7 cellular contexts compared by ENCODE assay signal in the genomic region with DNA sequence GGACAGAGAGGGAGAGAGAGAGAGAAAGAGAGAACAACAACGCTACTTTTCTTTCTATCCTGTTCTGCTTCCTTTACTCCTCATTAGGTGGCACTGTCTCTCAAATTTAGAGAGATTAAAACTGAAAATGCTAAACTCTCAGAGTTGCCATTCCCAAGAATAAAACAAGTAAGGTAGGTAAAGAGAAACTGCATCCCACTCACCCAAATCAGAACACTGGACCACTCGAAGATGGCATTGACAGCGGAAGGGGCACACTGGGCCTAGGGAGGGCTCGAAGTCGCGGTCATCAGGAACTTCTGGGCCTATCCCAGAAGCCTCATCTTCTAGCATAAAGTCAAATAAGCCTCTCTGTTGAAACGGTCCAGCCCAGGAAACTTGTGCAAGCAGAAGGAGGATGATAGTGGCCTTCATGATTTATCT. TPM values are rescaled to one million over a fixed set of nuclear protein-coding genes. Genes with fewer than 3 reads are reported as not detected.
DNase-seq lines count a peak whose midpoint lies in the region; ATAC-seq, FAIRE-seq and TF ChIP-seq lines count a peak whose summit lies in the region.

No MANE protein-coding gene starts in this region.

- H3K27me3 ChIP-seq in right cardiac atrium (ENCODE audit: control insufficient read depth, insufficient read depth) (no peaks in the 10 kb centered on the region), stomach smooth muscle (ENCODE audit: control insufficient read depth in 1 of 2, insufficient read depth in 2 of 2, low read length in 2 of 2) (no peaks in the 10 kb centered on the region)

- peak overlapping the region; percentile 86 for H3K4me3 ChIP-seq in right cardiac atrium (ENCODE audit: low read length)
- peak overlapping the region; percentile 47 to 65 for H3K4me3 ChIP-seq in stomach smooth muscle (ENCODE audit: low read length in 2 of 2)

- H3K9me3 ChIP-seq in right cardiac atrium (ENCODE audit: control insufficient read depth, low read length) = no peaks in the 10 kb centered on the region
- no peaks in the 10 kb centered on the region for H3K9me3 ChIP-seq in stomach smooth muscle (ENCODE audit: control insufficient read depth in 2 of 2, low read length in 2 of 2)

- intact Hi-C loops in right cardiac atrium (cut with DNase I) = loop anchor here in 3 of 4 donors (5.0 to 10.0 kb wide), 2 partner anchors 147 to 149 kb away; no protein-coding TSS in a partner anchor

- DNase-seq in right cardiac atrium = peak in 2 of 3 donors; percentile 38 to 51
- DNase-seq in activated naive CD4-positive, alpha-beta T cell treated with Interleukin-2 at 50 U/mL for 16 hours = no peak
- DNase-seq in HTR-8/SVneo (ENCODE audit: insufficient read length, low spot score) = no peak

- no peaks in the 10 kb centered on the region for H3K36me3 ChIP-seq in stomach smooth muscle (ENCODE audit: control insufficient read depth in 2 of 2, insufficient read depth in 2 of 2, low read length in 2 of 2)

- H3K9ac ChIP-seq in stomach smooth muscle (ENCODE audit: low read length in 2 of 2) = peak overlapping the region; percentile 30 to 33

- 30% methylated on average over 7 of the region's 7 CpGs for WGBS in right cardiac atrium

- H3K27ac ChIP-seq in right cardiac atrium (ENCODE audit: low read length) (peak overlapping the region; percentile 65), stomach smooth muscle (ENCODE audit: low read length) (peak overlapping the region; percentile 13)

- FAIRE-seq in HTR-8/SVneo (lab: Jason Lieb, UNC) = no peak

- ATAC-seq in HG03354 (IDR thresholded peaks at IDR 0.05; ENCODE audit: poor library complexity, severe bottlenecking, unreplicated experiment) (peak; percentile 49), SK-N-SH treated with all-trans-retinoic acid at 6 μM for 48 hours (peak; percentile 61), right cardiac atrium (peak; percentile 66 to 76), GM21786 (IDR thresholded peaks at IDR 0.05; ENCODE audit: unreplicated experiment) (no peak)

- peaks cover under 1% of the 10 kb centered on the region for H3K4me1 ChIP-seq in right cardiac atrium (ENCODE audit: control insufficient read depth, insufficient read depth, low read length)
- no peaks in the 10 kb centered on the region for H3K4me1 ChIP-seq in stomach smooth muscle (ENCODE audit: control insufficient read depth, insufficient read depth, low read length)

TF ChIP-seq in SK-N-SH treated with all-trans-retinoic acid at 6 μM for 48 hours, 23 proteins besides CTCF, POLR2A, EP300 and RAD21:
- TF ChIP-seq, protein P1, sequence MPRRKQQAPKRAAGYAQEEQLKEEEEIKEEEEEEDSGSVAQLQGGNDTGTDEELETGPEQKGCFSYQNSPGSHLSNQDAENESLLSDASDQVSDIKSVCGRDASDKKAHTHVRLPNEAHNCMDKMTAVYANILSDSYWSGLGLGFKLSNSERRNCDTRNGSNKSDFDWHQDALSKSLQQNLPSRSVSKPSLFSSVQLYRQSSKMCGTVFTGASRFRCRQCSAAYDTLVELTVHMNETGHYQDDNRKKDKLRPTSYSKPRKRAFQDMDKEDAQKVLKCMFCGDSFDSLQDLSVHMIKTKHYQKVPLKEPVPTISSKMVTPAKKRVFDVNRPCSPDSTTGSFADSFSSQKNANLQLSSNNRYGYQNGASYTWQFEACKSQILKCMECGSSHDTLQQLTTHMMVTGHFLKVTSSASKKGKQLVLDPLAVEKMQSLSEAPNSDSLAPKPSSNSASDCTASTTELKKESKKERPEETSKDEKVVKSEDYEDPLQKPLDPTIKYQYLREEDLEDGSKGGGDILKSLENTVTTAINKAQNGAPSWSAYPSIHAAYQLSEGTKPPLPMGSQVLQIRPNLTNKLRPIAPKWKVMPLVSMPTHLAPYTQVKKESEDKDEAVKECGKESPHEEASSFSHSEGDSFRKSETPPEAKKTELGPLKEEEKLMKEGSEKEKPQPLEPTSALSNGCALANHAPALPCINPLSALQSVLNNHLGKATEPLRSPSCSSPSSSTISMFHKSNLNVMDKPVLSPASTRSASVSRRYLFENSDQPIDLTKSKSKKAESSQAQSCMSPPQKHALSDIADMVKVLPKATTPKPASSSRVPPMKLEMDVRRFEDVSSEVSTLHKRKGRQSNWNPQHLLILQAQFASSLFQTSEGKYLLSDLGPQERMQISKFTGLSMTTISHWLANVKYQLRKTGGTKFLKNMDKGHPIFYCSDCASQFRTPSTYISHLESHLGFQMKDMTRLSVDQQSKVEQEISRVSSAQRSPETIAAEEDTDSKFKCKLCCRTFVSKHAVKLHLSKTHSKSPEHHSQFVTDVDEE (CRISPR knock-in tag; IDR thresholded peaks at IDR 0.05) = no peak

RNA-seq across cellular contexts. Expression of a gene that starts 4.5 kb away (rescaled TPM):
- total RNA-seq in right cardiac atrium = 1,000 to 10,000 TPM; 1,110 to 1,790 (median 1,514) TPM
- polyA plus RNA-seq in right cardiac atrium = 764 TPM

Comparison
In these comparisons a context has a peak if more than half of its experiments do, and no peak if none do; other contexts are left out.
1. DNase-seq: peak in right cardiac atrium (2 of 3); none in activated naive CD4-positive, alpha-beta T cell treated with Interleukin-2 at 50 U/mL for 16 hours (single experiment) and HTR-8/SVneo (single experiment).